ENCODE assay signal across 18 cellular contexts in the genomic region with DNA sequence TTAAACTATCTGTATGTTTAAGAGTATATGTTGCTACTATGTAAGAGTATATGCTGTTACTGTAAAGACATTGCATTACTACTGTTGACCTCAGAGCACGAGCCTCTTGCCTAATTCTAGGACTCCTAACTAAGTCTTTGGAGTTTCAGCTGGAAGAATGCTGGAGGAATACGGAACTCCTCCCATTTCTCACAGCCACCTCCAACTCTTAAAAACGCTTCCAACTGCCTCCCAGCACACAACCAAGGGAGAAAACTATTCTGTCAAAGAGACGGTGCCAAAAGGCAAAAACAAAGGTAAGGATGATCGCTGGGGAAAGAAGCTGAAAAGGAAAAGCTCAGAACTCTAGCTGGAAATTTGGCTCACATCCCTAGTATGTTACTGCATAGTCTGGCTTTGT. TPM values are rescaled to one million over a fixed set of nuclear protein-coding genes. Genes with fewer than 3 reads are reported as not detected.
DNase-seq lines count a peak whose midpoint lies in the region; ATAC-seq and TF ChIP-seq lines count a peak whose summit lies in the region.
"Had no signal": no experiment of that assay in that cellular context is flagged by ENCODE, and none has a peak within 500 bp of the region (broad histone marks: within the 10 kb centered on the region; RNA-seq: fewer than 3 reads in every experiment).

A gene with protein sequence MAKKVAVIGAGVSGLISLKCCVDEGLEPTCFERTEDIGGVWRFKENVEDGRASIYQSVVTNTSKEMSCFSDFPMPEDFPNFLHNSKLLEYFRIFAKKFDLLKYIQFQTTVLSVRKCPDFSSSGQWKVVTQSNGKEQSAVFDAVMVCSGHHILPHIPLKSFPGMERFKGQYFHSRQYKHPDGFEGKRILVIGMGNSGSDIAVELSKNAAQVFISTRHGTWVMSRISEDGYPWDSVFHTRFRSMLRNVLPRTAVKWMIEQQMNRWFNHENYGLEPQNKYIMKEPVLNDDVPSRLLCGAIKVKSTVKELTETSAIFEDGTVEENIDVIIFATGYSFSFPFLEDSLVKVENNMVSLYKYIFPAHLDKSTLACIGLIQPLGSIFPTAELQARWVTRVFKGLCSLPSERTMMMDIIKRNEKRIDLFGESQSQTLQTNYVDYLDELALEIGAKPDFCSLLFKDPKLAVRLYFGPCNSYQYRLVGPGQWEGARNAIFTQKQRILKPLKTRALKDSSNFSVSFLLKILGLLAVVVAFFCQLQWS (plus strand): TSS at position 237 of the 400 bp plus-strand sequence. CDS start 414 bp downstream, outside the sequence.

- H2BK5ac ChIP-seq in H9 (ENCODE audit: insufficient read length, low read length), result no peak within 1 kb of the TSS

- POLR2A ChIA-PET in CD4-positive, alpha-beta memory T cell (lab: Charles Lee; ENCODE audit: partially characterized antibody), result no interaction called here

- peak within 1 kb of the TSS in 3 of 4 experiments; percentile 19 to 61 (median 47) for H3K4me3 ChIP-seq in fibroblast of lung (replicated peaks in 1 of 4; ENCODE audit: control extremely low read depth in 1 of 4, insufficient read depth in 1 of 4, low read depth in 3 of 4, low read length in 4 of 4)
- H3K4me3 ChIP-seq in lung, result peak within 1 kb of the TSS; percentile 45
- H3K4me3 ChIP-seq in stomach, result peak within 1 kb of the TSS; percentile 5 to 33 (median 25)
- H3K4me3 ChIP-seq in CD4-positive, alpha-beta memory T cell (ENCODE audit: low read length in 2 of 2), result no peak within 1 kb of the TSS

- no peaks in the 10 kb centered on the region for H3K27me3 ChIP-seq in H9 (ENCODE audit: insufficient read depth, low read length)
- no peaks in the 10 kb centered on the region for H3K27me3 ChIP-seq in fibroblast of lung (ENCODE audit: control insufficient read depth, insufficient read depth, low read length)
- H3K27me3 ChIP-seq in lung (ENCODE audit: control insufficient read depth, insufficient read depth), result no peaks in the 10 kb centered on the region
- H3K27me3 ChIP-seq in stomach, result no peaks in the 10 kb centered on the region
- H3K27me3 ChIP-seq in CD4-positive, alpha-beta memory T cell (ENCODE audit: insufficient read depth, low read length), result no peaks in the 10 kb centered on the region

- no peak within 1 kb of the TSS for H4K8ac ChIP-seq in H9 (replicated peaks; ENCODE audit: insufficient read length, low read depth, low read length)

- no peaks in the 10 kb centered on the region for H3K9me3 ChIP-seq in H9 (ENCODE audit: control insufficient read depth, low read depth, low read length)
- no peaks in the 10 kb centered on the region for H3K9me3 ChIP-seq in fibroblast of lung (ENCODE audit: control insufficient read depth, insufficient read depth, low read depth, low read length)
- no peaks in the 10 kb centered on the region for H3K9me3 ChIP-seq in lung (ENCODE audit: control insufficient read depth in 2 of 2, insufficient read depth in 1 of 2, low read length in 1 of 2)
- no peaks in the 10 kb centered on the region for H3K9me3 ChIP-seq in stomach
- H3K9me3 ChIP-seq in CD4-positive, alpha-beta memory T cell (ENCODE audit: control insufficient read depth in 1 of 2, low read length in 2 of 2), result no peaks in the 10 kb centered on the region

- no peak within 1 kb of the TSS for H3K23ac ChIP-seq in H9 (ENCODE audit: insufficient read length, low read depth, low read length)

- no peaks in the 10 kb centered on the region for H3K36me3 Mint-ChIP-seq in H9 (ENCODE audit: insufficient read depth in 1 of 3, low read depth in 3 of 3)
- H3K36me3 Mint-ChIP-seq in CD4-positive, alpha-beta memory T cell, result no peaks in the 10 kb centered on the region
- H3K36me3 Mint-ChIP-seq: type B pancreatic cell had no signal

- CTCF ChIA-PET in CD4-positive, alpha-beta memory T cell (lab: Charles Lee; ENCODE audit: partially characterized antibody), result interaction anchor here (0.9 kb wide), 1 partner anchor 12 kb away, joined by 3 read pairs; no protein-coding TSS in a partner anchor

- ATAC-seq in lung (ENCODE audit: insufficient read depth, low FRiP score) (no peak), HG03025 (IDR thresholded peaks at IDR 0.05; ENCODE audit: low FRiP score, unreplicated experiment) (no peak), GM21723 (IDR thresholded peaks at IDR 0.05; ENCODE audit: unreplicated experiment) (no peak)

- no peak within 1 kb of the TSS for H3K56ac ChIP-seq in H9 (ENCODE audit: insufficient read length, low read depth, low read length)

- H2BK120ac ChIP-seq in H9 (ENCODE audit: low read depth, low read length, poor library complexity, severe bottlenecking), result no peak within 1 kb of the TSS

- no peak within 1 kb of the TSS for H3K27ac Mint-ChIP-seq in H9
- no peak within 1 kb of the TSS for H3K27ac Mint-ChIP-seq in CD4-positive, alpha-beta memory T cell
- H3K27ac Mint-ChIP-seq: activated CD4-positive, alpha-beta T cell treated with anti-CD3 and anti-CD28 coated beads, Interleukin-2, amount 10 ng/mL, durations not matched to agents 7 days and 5 days; activated T-cell treated with anti-CD3 and anti-CD28 coated beads, Interleukin-2, amount 50 U/mL, for 24 hours; type B pancreatic cell had no signal

- H3K4me3 Mint-ChIP-seq in H9, result no peak within 1 kb of the TSS
- no peak within 1 kb of the TSS for H3K4me3 Mint-ChIP-seq in CD4-positive, alpha-beta memory T cell
- H3K4me3 Mint-ChIP-seq: activated CD4-positive, alpha-beta T cell treated with anti-CD3 and anti-CD28 coated beads, Interleukin-2, amount 10 ng/mL, durations not matched to agents 7 days and 5 days; activated T-cell treated with anti-CD3 and anti-CD28 coated beads, Interleukin-2, amount 50 U/mL, for 24 hours; type B pancreatic cell had no signal

- H2AFZ ChIP-seq in H9 (ENCODE audit: low read length) (peak within 1 kb of the TSS; percentile 16), fibroblast of lung (ENCODE audit: low read length) (peak within 1 kb of the TSS; percentile 45)

- no peak within 1 kb of the TSS for H3T11ph ChIP-seq in H9 (ENCODE audit: low read length)

- H3K9me3 Mint-ChIP-seq in H9, result no peaks in the 10 kb centered on the region
- no peaks in the 10 kb centered on the region for H3K9me3 Mint-ChIP-seq in CD4-positive, alpha-beta memory T cell
- H3K9me3 Mint-ChIP-seq: activated CD4-positive, alpha-beta T cell treated with anti-CD3 and anti-CD28 coated beads, Interleukin-2, amount 10 ng/mL, durations not matched to agents 7 days and 5 days; activated T-cell treated with anti-CD3 and anti-CD28 coated beads, Interleukin-2, amount 50 U/mL, for 24 hours; type B pancreatic cell had no signal

- peaks cover 4 to 7% of the 10 kb centered on the region in 2 experiments; a peak in 3 of 4 replicates for H3K4me1 Mint-ChIP-seq in H9
- H3K4me1 Mint-ChIP-seq in CD4-positive, alpha-beta memory T cell, result no peaks in the 10 kb centered on the region
- H3K4me1 Mint-ChIP-seq: activated CD4-positive, alpha-beta T cell treated with anti-CD3 and anti-CD28 coated beads, Interleukin-2, amount 10 ng/mL, durations not matched to agents 7 days and 5 days had no signal

- H3K79me2 ChIP-seq in H9 (ENCODE audit: insufficient read depth, low read length) (no peaks in the 10 kb centered on the region), fibroblast of lung (ENCODE audit: control insufficient read depth, insufficient read depth, low read length) (no peaks in the 10 kb centered on the region)

- H4K20me1 ChIP-seq in H9 (ENCODE audit: control insufficient read depth, insufficient read depth, insufficient read length) (no peaks in the 10 kb centered on the region), fibroblast of lung (ENCODE audit: control insufficient read depth, extremely low read depth, insufficient read depth, low read length) (no peaks in the 10 kb centered on the region)

- no peak within 1 kb of the TSS for H2BK20ac ChIP-seq in H9 (ENCODE audit: low read depth, low read length, poor library complexity, severe bottlenecking)

- H3K36me3 ChIP-seq in fibroblast of lung (ENCODE audit: control insufficient read depth, insufficient read depth, low read length) (no peaks in the 10 kb centered on the region), lung (ENCODE audit: control insufficient read depth in 2 of 2, insufficient read depth in 2 of 2, low read length in 2 of 2) (no peaks in the 10 kb centered on the region), stomach (no peaks in the 10 kb centered on the region)
- no peaks in the 10 kb centered on the region for H3K36me3 ChIP-seq in CD4-positive, alpha-beta memory T cell (ENCODE audit: insufficient read depth, low read length)

- no peak within 1 kb of the TSS for H4K91ac ChIP-seq in H9 (ENCODE audit: insufficient read length, low read depth, low read length)

- H3K23me2 ChIP-seq in H9 (ENCODE audit: insufficient read length, low read depth, low read length, poor library complexity, severe bottlenecking), result no peaks in the 10 kb centered on the region

- no peak within 1 kb of the TSS for H3K4ac ChIP-seq in H9 (ENCODE audit: low read depth, low read length)

- no peak within 1 kb of the TSS for H3K9ac ChIP-seq in H9 (ENCODE audit: extremely low read depth, insufficient read length, low read length)
- H3K9ac ChIP-seq in fibroblast of lung (ENCODE audit: insufficient read depth, low read length), result no peak within 1 kb of the TSS

- H3K14ac ChIP-seq in H9 (ENCODE audit: insufficient read depth, low read length), result no peak within 1 kb of the TSS

- no peak for TF ChIP-seq POLR2A in stomach (IDR thresholded peaks at IDR 0.05)

- H3K27ac ChIP-seq in H9 (ENCODE audit: insufficient read length, low read depth, low read length), result no peak within 1 kb of the TSS
- H3K27ac ChIP-seq in fibroblast of lung (ENCODE audit: insufficient read depth, low read length), result no peak within 1 kb of the TSS
- peak within 1 kb of the TSS; percentile 61 to 67 for H3K27ac ChIP-seq in lung (ENCODE audit: low read depth in 1 of 2, low read length in 1 of 2)
- H3K27ac ChIP-seq in stomach, result peak within 1 kb of the TSS in 2 of 5 donors; percentile 40 to 49
- H3K27ac ChIP-seq in CD4-positive, alpha-beta memory T cell (ENCODE audit: low read depth, low read length), result no peak within 1 kb of the TSS

- H3K4me1 ChIP-seq in H9 (ENCODE audit: insufficient read depth, low read length), result no peaks in the 10 kb centered on the region
- H3K4me1 ChIP-seq in fibroblast of lung (ENCODE audit: control insufficient read depth, extremely low read depth, insufficient read depth, low read length), result no peaks in the 10 kb centered on the region
- H3K4me1 ChIP-seq in lung (ENCODE audit: control insufficient read depth in 2 of 2, insufficient read depth in 2 of 2, low read length in 2 of 2), result no peaks in the 10 kb centered on the region
- H3K4me1 ChIP-seq in stomach, result peaks cover 0 to 28% (median 8%) of the 10 kb centered on the region in 4 donors
- no peaks in the 10 kb centered on the region for H3K4me1 ChIP-seq in CD4-positive, alpha-beta memory T cell (ENCODE audit: insufficient read depth, low read length)

- no peak within 1 kb of the TSS for H3K18ac ChIP-seq in H9 (ENCODE audit: insufficient read length, low read depth, low read length)

- H3K4me2 ChIP-seq in H9 (ENCODE audit: insufficient read depth, insufficient read length, low read length), result no peak within 1 kb of the TSS
- peak within 1 kb of the TSS; percentile 77 for H3K4me2 ChIP-seq in fibroblast of lung (ENCODE audit: extremely low read depth, insufficient read depth, low read length)

- H3K27me3 Mint-ChIP-seq in H9 (ENCODE audit: low read depth), result no peaks in the 10 kb centered on the region
- H3K27me3 Mint-ChIP-seq in CD4-positive, alpha-beta memory T cell, result peaks cover 5 to 7% of the 10 kb centered on the region in 2 donors
- H3K27me3 Mint-ChIP-seq: type B pancreatic cell had no signal

- DNase-seq in H9, result no peak
- DNase-seq in fibroblast of lung (ENCODE audit: low read depth in 2 of 2), result peak in 1 of 2 donors; percentile 73
- no peak for DNase-seq in lung (ENCODE audit: low spot score)
- no peak for DNase-seq in stomach
- no peak for DNase-seq in CD4-positive, alpha-beta memory T cell
- DNase-seq in NCI-H187 treated with DMSO at 0.1 percent for 48 hours (lab: John Stamatoyannopoulos, UW), result no peak
- DNase-seq: activated CD4-positive, alpha-beta T cell treated with anti-CD3 and anti-CD28 coated beads, Interleukin-2, amount 10 ng/mL, durations not matched to agents 7 days and 5 days; activated T-cell treated with anti-CD3 and anti-CD28 coated beads, Interleukin-2, amount 50 U/mL, for 24 hours; midbrain; NCI-H1092; NCI-H2171 treated with DMSO at 0.1 percent for 48 hours; occipital lobe; SHP77; T-helper 9 cell had no signal

- no peak within 1 kb of the TSS for H4K5ac ChIP-seq in H9 (ENCODE audit: insufficient read length, low read depth, low read length)

- no peak within 1 kb of the TSS for H2BK15ac ChIP-seq in H9 (ENCODE audit: low read depth, low read length)

- no peak for TF ChIP-seq CTCF in H9 (conservative IDR thresholded peaks at IDR 0.05)
- TF ChIP-seq CTCF in fibroblast of lung (conservative IDR thresholded peaks at IDR 0.05 in 1 of 2, IDR thresholded peaks at IDR 0.05 in 1 of 2; ENCODE audit: low read depth in 1 of 2, low read length in 2 of 2), result no peak
- no peak for TF ChIP-seq CTCF in lung (IDR thresholded peaks at IDR 0.05; ENCODE audit: control extremely low read depth, extremely low read depth)
- TF ChIP-seq CTCF in stomach (IDR thresholded peaks at IDR 0.05), result no peak

- WGBS in H9 (ENCODE audit: extremely low coverage, insufficient read length, low lambda C conversion rate), result no CpG with 5 or more reads among the region's 5 CpGs
- 50 to 58% methylated on average over 5 of the region's 5 CpGs for WGBS in lung, 2 donors
- 57 to 79% (median 67%) methylated on average over 5 of the region's 5 CpGs for WGBS in stomach, 5 donors

- no peaks in the 10 kb centered on the region for H3K79me1 ChIP-seq in H9 (ENCODE audit: insufficient read depth, low read depth, low read length, poor library complexity, severe bottlenecking)

- no peak within 1 kb of the TSS for H2BK12ac ChIP-seq in H9 (ENCODE audit: insufficient read length, low read depth, low read length)

- intact Hi-C loops in stomach (cut with DNase I; ENCODE audit: low total_unique reads), result no loop called here
- intact Hi-C loops in CD4-positive, alpha-beta memory T cell (cut with micrococcal nuclease), result no loop called here

- no peak for TF ChIP-seq EP300 in stomach (IDR thresholded peaks at IDR 0.05)

- H2AK5ac ChIP-seq in H9 (ENCODE audit: insufficient read length, low read length), result no peak within 1 kb of the TSS

RNA-seq across cellular contexts. Expression of the gene that starts here (rescaled TPM):
- total RNA-seq in H9 (2021) (not detected in 2 replicates), fibroblast of lung (104 and 125 TPM in 2 replicates), lung (100 to 1,000 TPM in 1 of 2 donors, 10 to 100 TPM in 1; 44.8 to 165 TPM), stomach (10 to 100 TPM in 2 of 5 donors, 1 to 10 TPM in 2, not detected in 1; 5.1 to 47.3 (median 9.6) TPM)
- polyA plus RNA-seq in fibroblast of lung (7.1 and 136 TPM in 2 replicates), lung (10 to 100 TPM in 1 of 2 donors, 1 to 10 TPM in 1; 5.2 to 78.2 TPM), stomach (1 to 10 TPM; 2.8 to 5.8 (median 5.2) TPM)
- 3.7 and 71.2 TPM in 2 replicates for polyA plus RNA-seq in fibroblast of lung (2012)
- polyA minus RNA-seq in fibroblast of lung (ENCODE audit: low replicate concordance), result 2.0 and 120 TPM in 2 replicates
- not detected for total RNA-seq in CD4-positive, alpha-beta memory T cell
- polyA plus RNA-seq in CD4-positive, alpha-beta memory T cell, result not detected
- total RNA-seq: activated CD4-positive, alpha-beta T cell treated with anti-CD3 and anti-CD28 coated beads, Interleukin-2, amount 10 ng/mL, durations not matched to agents 7 days and 5 days; epithelial cell of proximal tubule had no signal

Comparison
In these comparisons a context has a peak if more than half of its experiments do, and no peak if none do; other contexts are left out.
1. H3K27ac ChIP-seq: peak in lung (2 of 2); none in H9 (single experiment), fibroblast of lung (single experiment) and CD4-positive, alpha-beta memory T cell (single experiment).
2. H3K4me3 ChIP-seq: peak in fibroblast of lung (3 of 4), lung (single experiment) and stomach (4 of 4); none in CD4-positive, alpha-beta memory T cell (0 of 2).